8 cellular contexts compared by ENCODE assay signal in the genomic region with DNA sequence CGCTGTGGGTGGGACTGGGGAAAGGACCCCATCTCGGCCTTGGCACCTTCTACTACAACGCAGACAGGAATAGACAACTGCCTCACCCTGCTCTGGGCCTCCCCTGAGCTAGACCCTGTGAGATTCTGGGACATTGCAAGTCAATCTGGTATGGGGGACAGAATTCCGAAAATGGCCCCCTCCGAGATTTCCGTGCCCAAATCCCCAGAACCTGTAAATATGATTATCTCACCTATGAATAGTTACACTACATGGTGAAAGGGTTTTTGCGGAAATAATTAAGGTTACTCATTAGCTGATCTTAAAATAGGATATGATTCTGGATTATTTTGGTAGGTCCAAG. TPM values are rescaled to one million over a fixed set of nuclear protein-coding genes. Genes with fewer than 3 reads are reported as not detected.
A peak's percentile ranks its signal among the peaks of the same experiment; 100 is the strongest.
DNase-seq lines count a peak whose midpoint lies in the region; ATAC-seq, FAIRE-seq and TF ChIP-seq lines count a peak whose summit lies in the region.

No MANE protein-coding gene starts in this region.

- H3K27ac Mint-ChIP-seq in CD8-positive, alpha-beta memory T cell: peak overlapping the region; percentile 90 to 99 (median 98)

- H3K9me3 ChIP-seq in CD8-positive, alpha-beta memory T cell (ENCODE audit: low read length): no peaks in the 10 kb centered on the region
- H3K9me3 ChIP-seq in Panc1 (ENCODE audit: control insufficient read depth, insufficient read depth, low read depth, low read length) (no peaks in the 10 kb centered on the region), osteoblast (ENCODE audit: low read depth, low read length) (no peaks in the 10 kb centered on the region)

- no peaks in the 10 kb centered on the region for H3K9me3 Mint-ChIP-seq in CD8-positive, alpha-beta memory T cell

- no peaks in the 10 kb centered on the region for H3K27me3 ChIP-seq in CD8-positive, alpha-beta memory T cell (ENCODE audit: insufficient read depth, low read length, poor library complexity, severe bottlenecking)
- H3K27me3 ChIP-seq in Panc1 (ENCODE audit: control insufficient read depth, insufficient read depth, low read length): no peaks in the 10 kb centered on the region
- H3K27me3 ChIP-seq in osteoblast (ENCODE audit: insufficient read depth, low read length): no peaks in the 10 kb centered on the region

- peaks cover 0 to 3% of the 10 kb centered on the region in 2 donors for H3K27me3 Mint-ChIP-seq in CD8-positive, alpha-beta memory T cell

- H3K4me1 Mint-ChIP-seq in CD8-positive, alpha-beta memory T cell: peaks cover 33 to 42% (median 34%) of the 10 kb centered on the region in 3 donors

- peaks cover 37% of the 10 kb centered on the region for H3K79me2 ChIP-seq in osteoblast (ENCODE audit: insufficient read depth, low read length)

- H3K4me1 ChIP-seq in CD8-positive, alpha-beta memory T cell (ENCODE audit: insufficient read depth, low read length): peaks cover 20% of the 10 kb centered on the region
- peaks cover 28% of the 10 kb centered on the region for H3K4me1 ChIP-seq in Panc1 (ENCODE audit: control insufficient read depth, insufficient read depth, low read length)
- H3K4me1 ChIP-seq in osteoblast (ENCODE audit: insufficient read depth, low read length): peaks cover 14% of the 10 kb centered on the region

- H2AFZ ChIP-seq in osteoblast (ENCODE audit: low read length): peak overlapping the region; percentile 99

- DNase-seq in CD8-positive, alpha-beta memory T cell: no peak
- DNase-seq in Panc1 (ENCODE audit: low read depth, low spot score): no peak
- no peak for DNase-seq in epithelial cell of proximal tubule (ENCODE audit: low read depth)
- DNase-seq in osteoblast (ENCODE audit: insufficient read length, low spot score, missing footprints): no peak
- no peak for DNase-seq in OCI-M2 (lab: John Stamatoyannopoulos, UW; ENCODE audit: unreplicated experiment)
- no peak for DNase-seq in urothelium cell line (ENCODE audit: low spot score)
- no peak for DNase-seq in head of caudate nucleus
- no peak for DNase-seq in COLO829 (ENCODE audit: low spot score)

- H3K36me3 ChIP-seq in CD8-positive, alpha-beta memory T cell (ENCODE audit: insufficient read depth, low read length): peaks cover 6% of the 10 kb centered on the region
- H3K36me3 ChIP-seq in Panc1 (ENCODE audit: control insufficient read depth, insufficient read depth, low read length): no peaks in the 10 kb centered on the region; the same call in 1 of the 2 replicates
- peaks cover 4% of the 10 kb centered on the region for H3K36me3 ChIP-seq in osteoblast (ENCODE audit: insufficient read depth, low read length)

- peaks cover 0 to 26% (median 4%) of the 10 kb centered on the region in 3 donors for H3K36me3 Mint-ChIP-seq in CD8-positive, alpha-beta memory T cell

- no peak for ATAC-seq in Panc1

- H3K4me3 ChIP-seq in CD8-positive, alpha-beta memory T cell (ENCODE audit: low read length): peak overlapping the region; percentile 81
- H3K4me3 ChIP-seq in Panc1 (ENCODE audit: low read depth in 2 of 2, low read length in 2 of 2): peak overlapping the region; percentile 72 to 98
- peak overlapping the region; percentile 86 for H3K4me3 ChIP-seq in epithelial cell of proximal tubule (ENCODE audit: low read depth, low read length)
- peak overlapping the region; percentile 77 for H3K4me3 ChIP-seq in osteoblast (ENCODE audit: insufficient read depth, low read length)

- H3K27ac ChIP-seq in CD8-positive, alpha-beta memory T cell (ENCODE audit: low read depth, low read length): peak overlapping the region; percentile 86
- H3K27ac ChIP-seq in Panc1 (ENCODE audit: low read length) (peak overlapping the region; percentile 99), osteoblast (ENCODE audit: low read depth, low read length) (peak overlapping the region; percentile 81)

- peaks cover 14% of the 10 kb centered on the region for H4K20me1 ChIP-seq in osteoblast (ENCODE audit: insufficient read depth, low read length)

- POLR2A ChIA-PET in CD8-positive, alpha-beta memory T cell (lab: Charles Lee): interaction anchor here (0.6 to 2.6 kb wide), 15 partner anchors 21 to 337 kb away, joined by 3 to 28 read pairs (median 5); a partner anchor contains a TSS
- POLR2A ChIA-PET in Panc1 (lab: Charles Lee): interaction anchor here (0.5 to 1.6 kb wide), 6 partner anchors 8 to 1200 kb away, joined by 3 to 10 read pairs (median 6); a partner anchor contains a TSS

- TF ChIP-seq CTCF in Panc1 (IDR thresholded peaks at IDR 0.05): no peak
- TF ChIP-seq CTCF in epithelial cell of proximal tubule (conservative IDR thresholded peaks at IDR 0.05; ENCODE audit: low read depth, low read length): no peak
- no peak for TF ChIP-seq CTCF in osteoblast (IDR thresholded peaks at IDR 0.05; ENCODE audit: extremely low read depth, low read depth, low read length)

- in situ Hi-C loops in Panc1 (cut with HindIII; ENCODE audit: low pct_unique_long_range_greater_than_20kb, low sequenced_read_pairs): no loop called here

- CTCF ChIA-PET in CD8-positive, alpha-beta memory T cell (lab: Charles Lee): interaction anchor here (0.7 to 7.4 kb wide), 29 partner anchors 8 to 338 kb away, joined by 3 to 77 read pairs (median 5); a partner anchor contains a TSS
- CTCF ChIA-PET in Panc1 (lab: Charles Lee): interaction anchor here (1.0 to 3.0 kb wide), 5 partner anchors 24 to 173 kb away, joined by 3 to 11 read pairs (median 8); a partner anchor contains a TSS

- intact Hi-C loops in Panc1 (cut with micrococcal nuclease; ENCODE audit: unreplicated experiment) (no loop called here), head of caudate nucleus (cut with DNase I) (no loop called here)

- no peak for FAIRE-seq in urothelium cell line (lab: Jason Lieb, UNC)

- peak overlapping the region; percentile 90 to 97 (median 95) for H3K4me3 Mint-ChIP-seq in CD8-positive, alpha-beta memory T cell

- BruUV-seq in Panc1 (replicated peaks; lab: Mats Ljungman, UMichigan): no TSS peak

- H3K4me2 ChIP-seq in osteoblast (ENCODE audit: insufficient read depth, low read length): peak overlapping the region; percentile 99

RNA-seq across cellular contexts. Expression of a gene that starts 0.6 kb away (rescaled TPM):
- total RNA-seq in CD8-positive, alpha-beta memory T cell: 10 to 100 TPM; 15.0 to 16.1 TPM
- 4.8 TPM for polyA plus RNA-seq in CD8-positive, alpha-beta memory T cell
- 24.7 TPM for total RNA-seq in Panc1 (2021; ENCODE audit: unreplicated experiment)
- polyA plus RNA-seq in Panc1 (2012; ENCODE audit: insufficient read length): 33.6 TPM
- total RNA-seq in epithelial cell of proximal tubule: 18.2 and 23.7 TPM in 2 replicates
- 6.9 and 8.5 TPM in 2 replicates for total RNA-seq in osteoblast

RNA-seq across cellular contexts. Expression of a gene that starts 8.4 kb away (rescaled TPM):
- total RNA-seq in CD8-positive, alpha-beta memory T cell: 10 to 100 TPM; 16.1 to 19.1 TPM
- 25.9 TPM for polyA plus RNA-seq in CD8-positive, alpha-beta memory T cell
- 10.7 TPM for total RNA-seq in Panc1 (2021; ENCODE audit: unreplicated experiment)
- 34.8 TPM for polyA plus RNA-seq in Panc1 (2012; ENCODE audit: insufficient read length)
- 14.8 and 15.8 TPM in 2 replicates for total RNA-seq in epithelial cell of proximal tubule
- total RNA-seq in osteoblast: 5.3 and 6.5 TPM in 2 replicates

RNA-seq across cellular contexts. Expression of a gene that starts 23.6 kb away (rescaled TPM):
- total RNA-seq in CD8-positive, alpha-beta memory T cell: 100 to 1,000 TPM; 705 to 715 TPM
- 57.5 TPM for polyA plus RNA-seq in CD8-positive, alpha-beta memory T cell
- total RNA-seq in Panc1 (2021; ENCODE audit: unreplicated experiment): 767 TPM
- 1,302 TPM for polyA plus RNA-seq in Panc1 (2012; ENCODE audit: insufficient read length)
- total RNA-seq in epithelial cell of proximal tubule: 454 and 661 TPM in 2 replicates
- total RNA-seq in osteoblast: 224 and 248 TPM in 2 replicates

RNA-seq across cellular contexts. Expression of a gene that starts 34.7 kb away (rescaled TPM):
- 10 to 100 TPM; 88.8 to 89.7 TPM for total RNA-seq in CD8-positive, alpha-beta memory T cell
- 198 TPM for polyA plus RNA-seq in CD8-positive, alpha-beta memory T cell
- total RNA-seq in Panc1 (2021; ENCODE audit: unreplicated experiment) (191 TPM), epithelial cell of proximal tubule (70.1 and 137 TPM in 2 replicates), osteoblast (98.1 and 106 TPM in 2 replicates)
- 381 TPM for polyA plus RNA-seq in Panc1 (2012; ENCODE audit: insufficient read length)

RNA-seq across cellular contexts. Expression of a gene that starts 38.2 kb away (rescaled TPM):
- total RNA-seq in CD8-positive, alpha-beta memory T cell: 100 to 1,000 TPM; 182 to 191 TPM
- 22.5 TPM for polyA plus RNA-seq in CD8-positive, alpha-beta memory T cell
- total RNA-seq in Panc1 (2021; ENCODE audit: unreplicated experiment): 189 TPM
- 306 TPM for polyA plus RNA-seq in Panc1 (2012; ENCODE audit: insufficient read length)
- total RNA-seq in epithelial cell of proximal tubule: 37.4 and 49.9 TPM in 2 replicates
- 54.6 and 56.6 TPM in 2 replicates for total RNA-seq in osteoblast
